In genomic region chr6:166620478-166621113, GRCh38 we compare ENCODE assay signal across 1 cellular context.
TF ChIP-seq lines count a peak whose summit lies in the region.

No MANE protein-coding gene starts in this region.

TF ChIP-seq in GM23338, 12 proteins besides CTCF, POLR2A, EP300 and RAD21 (continued from another document):
- no peak for TF ChIP-seq ETS1 (IDR thresholded peaks at IDR 0.05)
- TF ChIP-seq CREB1 (CRISPR knock-in tag; IDR thresholded peaks at IDR 0.05; ENCODE audit: low read depth): no peak
- no peak for TF ChIP-seq ZNF114 (CRISPR knock-in tag; IDR thresholded peaks at IDR 0.05)
- TF ChIP-seq ZNF331 (CRISPR knock-in tag; IDR thresholded peaks at IDR 0.05; ENCODE audit: low read depth): no peak
- no peak for TF ChIP-seq JUNB (IDR thresholded peaks at IDR 0.05; ENCODE audit: unreplicated experiment)
- no peak for TF ChIP-seq EZH2phosphoT487 (IDR thresholded peaks at IDR 0.05; ENCODE audit: unreplicated experiment)
- TF ChIP-seq POLR2AphosphoS5 (IDR thresholded peaks at IDR 0.05; ENCODE audit: low read depth): no peak
